Comparison of ENCODE assay signal across 26 cellular contexts in the genomic region with DNA sequence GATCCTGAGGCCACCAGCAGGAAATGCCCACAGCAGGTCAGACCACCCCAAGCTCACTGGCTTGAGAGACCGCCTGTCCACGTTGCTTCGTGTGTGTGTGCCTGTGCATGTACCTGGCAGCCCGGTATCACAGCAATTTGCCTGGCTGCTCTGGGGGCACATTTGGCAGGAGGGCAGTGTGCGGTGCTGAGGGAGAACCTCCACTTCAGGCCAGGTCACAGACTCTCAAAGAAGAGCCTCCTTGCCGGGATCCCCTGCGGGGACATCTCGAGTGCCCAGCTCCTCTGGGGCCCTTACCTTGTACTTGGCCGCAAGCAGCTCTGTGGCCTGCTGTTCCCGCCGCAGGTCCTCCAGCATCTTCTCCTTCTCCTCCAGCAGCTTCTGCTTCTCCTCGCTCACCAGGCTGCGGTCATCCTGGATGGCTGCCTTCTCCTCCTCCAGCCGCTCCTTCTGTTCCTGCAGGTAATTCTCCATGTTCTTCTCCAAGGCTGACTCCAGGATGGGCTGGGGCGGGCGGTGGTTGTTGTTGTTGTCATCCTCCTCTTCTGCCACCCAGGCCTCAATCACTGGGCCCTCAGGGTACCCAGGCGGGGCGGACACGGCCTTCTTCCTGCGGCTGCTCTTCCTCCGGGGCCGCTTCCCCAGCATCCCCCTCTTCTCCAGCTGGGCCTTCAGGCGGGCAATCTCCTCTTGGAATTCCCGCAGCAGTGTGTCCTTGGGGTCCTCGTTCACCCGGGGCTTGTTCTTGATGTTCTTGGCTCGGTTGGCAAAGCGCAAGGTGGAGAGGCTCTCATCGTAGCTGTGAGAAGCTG. TPM values are rescaled to one million over a fixed set of nuclear protein-coding genes. Genes with fewer than 3 reads are reported as not detected.
DNase-seq lines count a peak whose midpoint lies in the region; ATAC-seq and TF ChIP-seq lines count a peak whose summit lies in the region.
"Had no signal": no experiment of that assay in that cellular context is flagged by ENCODE, and none has a peak within 500 bp of the region (broad histone marks: within the 10 kb centered on the region; RNA-seq: fewer than 3 reads in every experiment).

No MANE protein-coding gene starts in this region.

- intact Hi-C loops in mammary epithelial cell (cut with micrococcal nuclease) (no loop called here), MCF 10A (cut with micrococcal nuclease) (no loop called here), Right ventricle myocardium inferior (cut with DNase I) (no loop called here)

- TF ChIP-seq EP300 in neural cell (conservative IDR thresholded peaks at IDR 0.05; ENCODE audit: poor library complexity, severe bottlenecking) = no peak

- DNase-seq in mammary epithelial cell (no peak), MCF 10A (ENCODE audit: unreplicated experiment) (no peak), Right ventricle myocardium inferior (ENCODE audit: missing footprints) (no peak), glomerular visceral epithelial cell (ENCODE audit: extremely low spot score) (no peak)
- DNase-seq: ACHN; activated CD4-positive, alpha-beta T cell treated with anti-CD3 and anti-CD28 coated beads, Interleukin-2, amount 50 U/mL, for 48 hours; activated CD4-positive, CD25-positive, alpha-beta regulatory T cell; activated naive CD4-positive, alpha-beta T cell treated with Interleukin-2 at 50 U/mL for 16 hours; activated T-cell treated with anti-CD3 and anti-CD28 coated beads, Interleukin-2, amount 50 U/mL, for 4 hours; amniotic stem cell; dermis blood vessel endothelial cell; head of caudate nucleus; MV-4-11; naive thymus-derived CD8-positive, alpha-beta T cell; NCI-H2171; NCI-H524 treated with DMSO at 0.1 percent for 48 hours; stimulated activated CD4-positive, alpha-beta T cell treated with anti-CD3 and anti-CD28 coated beads, Interleukin-4, amount 100 ng/mL, for 24 hours; thyroid gland had no signal

- peaks cover 42% of the 10 kb centered on the region for H3K4me1 ChIP-seq in mammary epithelial cell (ENCODE audit: insufficient read depth, low read length)

- H4K20me1 ChIP-seq in mammary epithelial cell (ENCODE audit: insufficient read depth, low read length) (no peaks in the 10 kb centered on the region), neural cell (ENCODE audit: insufficient read depth) (no peaks in the 10 kb centered on the region)

- no peak overlapping the region for H3K4me3 Mint-ChIP-seq in MCF 10A (ENCODE audit: unreplicated experiment)

- H3K79me2 ChIP-seq in mammary epithelial cell (ENCODE audit: insufficient read depth, low read length) = peaks cover 52% of the 10 kb centered on the region
- peaks cover 64% of the 10 kb centered on the region for H3K79me2 ChIP-seq in neural cell (replicated peaks; ENCODE audit: insufficient read depth, low read length)

- no TSS peak for BruUV-seq in mammary epithelial cell (replicated peaks; lab: Mats Ljungman, UMichigan)
- BruUV-seq in MCF 10A (replicated peaks; lab: Mats Ljungman, UMichigan) = no TSS peak

- H3K9me3 ChIP-seq in mammary epithelial cell (replicated peaks; ENCODE audit: insufficient read depth, low read length) (no peaks in the 10 kb centered on the region), neural cell (ENCODE audit: low read length) (no peaks in the 10 kb centered on the region)
- H3K9me3 ChIP-seq: HAP-1, thyroid gland had no signal

- peaks cover 21% of the 10 kb centered on the region for H3K4me1 Mint-ChIP-seq in MCF 10A (ENCODE audit: insufficient read depth, unreplicated experiment)

- H3K4me2 ChIP-seq in mammary epithelial cell (ENCODE audit: insufficient read depth, low read depth, low read length) (peak overlapping the region; percentile 24), neural cell (ENCODE audit: low read length) (peak overlapping the region; percentile 98)
- H3K4me2 ChIP-seq: KMS-11 had no signal

- H3K36me3 Mint-ChIP-seq in MCF 10A (ENCODE audit: insufficient read depth, unreplicated experiment) = no peaks in the 10 kb centered on the region
- H3K36me3 Mint-ChIP-seq: naive thymus-derived CD8-positive, alpha-beta T cell had no signal

- 93% methylated on average over 16 of the region's 29 CpGs for WGBS in mammary epithelial cell (ENCODE audit: low coverage, missing lambda C conversion rate)

- in situ Hi-C loops in mammary epithelial cell (cut with MboI; ENCODE audit: low sequenced_read_pairs in 2 of 2) = loop anchor here in 1 of 2 donors (10.0 kb wide), 1 partner anchor 165 kb away; no protein-coding TSS in a partner anchor

- H3K9ac ChIP-seq in mammary epithelial cell (ENCODE audit: insufficient read depth, low read length) = no peak overlapping the region
- H3K9ac ChIP-seq in neural cell (ENCODE audit: low read length) = peak overlapping the region; percentile 99
- H3K9ac ChIP-seq: KMS-11 had no signal

- H2AFZ ChIP-seq in mammary epithelial cell (ENCODE audit: low read depth, low read length) = no peak overlapping the region
- H2AFZ ChIP-seq in neural cell (ENCODE audit: low read depth, low read length) = no peak overlapping the region

- no peak overlapping the region for H3K27ac Mint-ChIP-seq in MCF 10A (ENCODE audit: low read depth, unreplicated experiment)
- H3K27ac Mint-ChIP-seq: CD14-positive monocyte; stimulated activated naive CD8-positive, alpha-beta T cell treated with anti-CD3 and anti-CD28 coated beads, Interleukin-15, Interleukin-2, amounts not matched to agents 100 ng/mL and 50 ng/mL, for 24 hours had no signal

- H3K27ac ChIP-seq in mammary epithelial cell (ENCODE audit: insufficient read depth, low read depth, low read length) (no peak overlapping the region), cingulate gyrus (ENCODE audit: low read depth, low read length) (peak overlapping the region; percentile 19), neural cell (ENCODE audit: low read length) (no peak overlapping the region)
- H3K27ac ChIP-seq: KMS-11, thyroid gland had no signal

- no peaks in the 10 kb centered on the region for H3K27me3 ChIP-seq in mammary epithelial cell (ENCODE audit: insufficient read depth, low read length)
- H3K27me3 ChIP-seq in neural cell (ENCODE audit: insufficient read depth, low read depth, low read length) = no peaks in the 10 kb centered on the region
- H3K27me3 ChIP-seq: thyroid gland had no signal

- no peaks in the 10 kb centered on the region for H3K9me3 Mint-ChIP-seq in MCF 10A (ENCODE audit: unreplicated experiment)
- H3K9me3 Mint-ChIP-seq: activated T-cell treated with anti-CD3 and anti-CD28 coated beads, Interleukin-2, amount 50 U/mL, for 4 hours; naive thymus-derived CD8-positive, alpha-beta T cell; stimulated activated naive CD8-positive, alpha-beta T cell treated with anti-CD3 and anti-CD28 coated beads, Interleukin-15, Interleukin-2, amounts not matched to agents 100 ng/mL and 50 ng/mL, for 24 hours had no signal

- CTCF ChIA-PET in mammary epithelial cell (lab: Charles Lee; ENCODE audit: low non-redundant PET) = no interaction called here
- CTCF ChIA-PET in MCF 10A (lab: Yijun Ruan, JAX) = interaction anchor here (1.4 to 1.7 kb wide), 2 partner anchors 12 to 128 kb away, joined by 4 read pairs; no protein-coding TSS in a partner anchor

- POLR2A ChIA-PET in MCF 10A (lab: Yijun Ruan, JAX) = no interaction called here

- H3K27me3 Mint-ChIP-seq in MCF 10A (ENCODE audit: insufficient read depth, unreplicated experiment) = no peaks in the 10 kb centered on the region
- H3K27me3 Mint-ChIP-seq: naive thymus-derived CD8-positive, alpha-beta T cell; stimulated activated naive CD8-positive, alpha-beta T cell treated with anti-CD3 and anti-CD28 coated beads, Interleukin-15, Interleukin-2, amounts not matched to agents 100 ng/mL and 50 ng/mL, for 24 hours had no signal

- no peak for TF ChIP-seq RAD21 in neural cell (conservative IDR thresholded peaks at IDR 0.05)

- dilution Hi-C loops in mammary epithelial cell (cut with HindIII; ENCODE audit: low sequenced_read_pairs) = no loop called here

- H3K4me3 ChIP-seq in mammary epithelial cell (replicated peaks in 1 of 3; ENCODE audit: insufficient read depth in 1 of 3, low read depth in 2 of 3, low read length in 3 of 3) (no peak overlapping the region), neural cell (ENCODE audit: low read length) (peak overlapping the region; percentile 89)
- H3K4me3 ChIP-seq: HAP-1, thyroid gland had no signal

- ATAC-seq in GM21390 (IDR thresholded peaks at IDR 0.05; ENCODE audit: unreplicated experiment) (no peak), Right ventricle myocardium inferior (no peak), GM18858 (IDR thresholded peaks at IDR 0.05; ENCODE audit: unreplicated experiment) (no peak)
- ATAC-seq: activated T-cell treated with anti-CD3 and anti-CD28 coated beads, Interleukin-2, amount 50 U/mL, for 4 hours; naive thymus-derived CD8-positive, alpha-beta T cell had no signal

- no peaks in the 10 kb centered on the region for H3F3A ChIP-seq in neural cell (ENCODE audit: insufficient read depth, low read length, poor library complexity, severe bottlenecking)

- H3K9me2 ChIP-seq in neural cell (ENCODE audit: insufficient read depth, low read length) = no peaks in the 10 kb centered on the region

- TF ChIP-seq CTCF in mammary epithelial cell (conservative IDR thresholded peaks at IDR 0.05 in 1 of 2, IDR thresholded peaks at IDR 0.05 in 1 of 2; ENCODE audit: extremely low read depth in 1 of 2, insufficient read depth in 1 of 2, low read depth in 1 of 2, low read length in 2 of 2) (no peak), MCF 10A (IDR thresholded peaks at IDR 0.05; ENCODE audit: unreplicated experiment) (no peak), neural cell (IDR thresholded peaks at IDR 0.05; ENCODE audit: poor library complexity, severe bottlenecking) (no peak)

- H3K36me3 ChIP-seq in mammary epithelial cell (ENCODE audit: insufficient read depth, low read length) (peaks cover 2% of the 10 kb centered on the region), neural cell (ENCODE audit: insufficient read depth, low read length) (peaks cover 9% of the 10 kb centered on the region)
- H3K36me3 ChIP-seq: HAP-1, thyroid gland had no signal

TF ChIP-seq in neural cell, 6 proteins besides CTCF, POLR2A, EP300 and RAD21 (continues in another document):
- no peak for TF ChIP-seq SMC3 (conservative IDR thresholded peaks at IDR 0.05; ENCODE audit: poor library complexity)
- TF ChIP-seq POLR2AphosphoS5 (IDR thresholded peaks at IDR 0.05) = no peak
- TF ChIP-seq EZH2 (IDR thresholded peaks at IDR 0.05; ENCODE audit: borderline replicate concordance, insufficient read depth, low read length, poor library complexity, severe bottlenecking) = no peak
- TF ChIP-seq MXI1 (conservative IDR thresholded peaks at IDR 0.05; ENCODE audit: poor library complexity, severe bottlenecking) = no peak
- no peak for TF ChIP-seq TAF1 (IDR thresholded peaks at IDR 0.05; ENCODE audit: low read depth)

RNA-seq across cellular contexts. Expression of a gene that starts 2.0 kb away (rescaled TPM):
- total RNA-seq in mammary epithelial cell (10 to 100 TPM; 30.7 to 35.3 TPM), MCF 10A (2022) (0.91 and 2.0 TPM in 2 replicates), Right ventricle myocardium inferior (3.1 TPM)
- polyA plus RNA-seq in mammary epithelial cell (9.1 TPM), neural cell (53.6 and 65.3 TPM in 2 replicates)
- polyA minus RNA-seq in mammary epithelial cell (30.3 TPM), neural cell (141 and 147 TPM in 2 replicates)

RNA-seq across cellular contexts. Expression of a gene that starts 53.6 kb away (rescaled TPM):
- total RNA-seq in mammary epithelial cell = 100 to 1,000 TPM; 127 to 188 TPM
- 94.8 TPM for polyA plus RNA-seq in mammary epithelial cell
- 49.8 TPM for polyA minus RNA-seq in mammary epithelial cell
- 139 and 147 TPM in 2 replicates for total RNA-seq in MCF 10A (2022)
- polyA plus RNA-seq in neural cell = 151 and 169 TPM in 2 replicates
- 193 and 207 TPM in 2 replicates for polyA minus RNA-seq in neural cell
- 96.7 TPM for total RNA-seq in Right ventricle myocardium inferior
